In the genomic region with DNA sequence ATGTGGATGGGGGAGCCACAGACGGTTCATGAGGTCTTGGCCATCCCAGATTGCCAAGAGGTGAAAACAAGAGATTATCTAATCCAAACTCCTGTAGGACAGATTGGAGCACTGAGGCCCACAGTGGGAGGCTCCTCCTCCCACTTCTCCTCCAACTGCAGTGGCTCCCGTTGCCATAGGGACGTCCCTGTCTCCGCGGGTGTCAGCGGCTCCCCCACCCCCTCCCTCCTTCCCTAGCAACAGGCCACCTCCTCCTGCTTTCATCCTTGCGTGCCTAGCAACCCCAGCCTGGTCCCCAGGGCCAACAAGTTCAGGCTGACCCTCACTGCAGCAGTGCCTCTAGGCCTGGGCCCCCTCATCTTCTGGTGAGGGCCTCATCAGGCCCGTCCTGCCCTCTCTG, we compare ENCODE assay signal across 8 cellular contexts. TPM values are rescaled to one million over a fixed set of nuclear protein-coding genes. Genes with fewer than 3 reads are reported as not detected.
DNase-seq lines count a peak whose midpoint lies in the region; ATAC-seq and TF ChIP-seq lines count a peak whose summit lies in the region.

No MANE protein-coding gene starts in this region.

- H3K36me3 ChIP-seq in cardiac muscle cell: no peaks in the 10 kb centered on the region

- no peak for ATAC-seq in GM19035 (IDR thresholded peaks at IDR 0.05; ENCODE audit: unreplicated experiment)
- ATAC-seq in HG02642 (IDR thresholded peaks at IDR 0.05; ENCODE audit: poor library complexity, unreplicated experiment): no peak
- ATAC-seq in HG02981 (IDR thresholded peaks at IDR 0.05; ENCODE audit: unreplicated experiment): no peak

- no peaks in the 10 kb centered on the region for H3K9me3 Mint-ChIP-seq in T-helper 2 cell treated with Interferon-gamma antibody and Interleukin-4, amounts not matched to agents 5 μg/mL and 100 μg/mL, for 36 hours

- H3K4me1 Mint-ChIP-seq in T-helper 2 cell treated with Interferon-gamma antibody and Interleukin-4, amounts not matched to agents 5 μg/mL and 100 μg/mL, for 36 hours (ENCODE audit: low read depth): peaks cover 17% of the 10 kb centered on the region

- no peaks in the 10 kb centered on the region for H3K27me3 ChIP-seq in cardiac muscle cell

- H3K27me3 Mint-ChIP-seq in T-helper 2 cell treated with Interferon-gamma antibody and Interleukin-4, amounts not matched to agents 5 μg/mL and 100 μg/mL, for 36 hours (ENCODE audit: low read depth): no peaks in the 10 kb centered on the region

- TF ChIP-seq CTCF in cardiac muscle cell (IDR thresholded peaks at IDR 0.05; ENCODE audit: low read depth, low read length): no peak

- no peaks in the 10 kb centered on the region for H3K36me3 Mint-ChIP-seq in T-helper 2 cell treated with Interferon-gamma antibody and Interleukin-4, amounts not matched to agents 5 μg/mL and 100 μg/mL, for 36 hours (ENCODE audit: low read depth)

- H3K4me3 ChIP-seq in cardiac muscle cell: no peak overlapping the region
- H3K4me3 ChIP-seq in skin epidermis: no peak overlapping the region

- peak overlapping the region; percentile 51 for H3K27ac ChIP-seq in cardiac muscle cell
- peak overlapping the region in 15 of 21 experiments; percentile 4 to 76 (median 52) for H3K27ac ChIP-seq in skin epidermis

- peak overlapping the region; percentile 57 for H3K4me3 Mint-ChIP-seq in T-helper 2 cell treated with Interferon-gamma antibody and Interleukin-4, amounts not matched to agents 5 μg/mL and 100 μg/mL, for 36 hours

- no peaks in the 10 kb centered on the region for H3K9me3 ChIP-seq in cardiac muscle cell (ENCODE audit: low read depth)

- DNase-seq in stimulated activated CD4-positive, alpha-beta T cell treated with anti-CD3 and anti-CD28 coated beads, Interleukin-15, amount 100 ng/mL, for 24 hours: peak; percentile 26
- no peak for DNase-seq in stimulated activated CD4-positive, alpha-beta T cell treated with anti-CD3 and anti-CD28 coated beads, Interleukin-4, amount 100 ng/mL, for 4 hours
- DNase-seq in T-helper 2 cell treated with Interferon-gamma antibody and Interleukin-4, amounts not matched to agents 5 μg/mL and 100 μg/mL, for 36 hours (ENCODE audit: low spot score): no peak
- peak; percentile 43 to 51 for DNase-seq in cardiac muscle cell (ENCODE audit: low read depth in 1 of 2, low spot score in 1 of 2)

- peak overlapping the region; percentile 72 for H3K27ac Mint-ChIP-seq in T-helper 2 cell treated with Interferon-gamma antibody and Interleukin-4, amounts not matched to agents 5 μg/mL and 100 μg/mL, for 36 hours

- H3K4me1 ChIP-seq in cardiac muscle cell (ENCODE audit: low read depth): no peaks in the 10 kb centered on the region

RNA-seq across cellular contexts. Expression of a gene that starts 6.8 kb away (rescaled TPM):
- total RNA-seq in cardiac muscle cell: 35.3 and 37.0 TPM in 2 replicates
- polyA plus RNA-seq in cardiac muscle cell: 14.3 and 23.3 TPM in 2 replicates

Comparison
In these comparisons a context has a peak if more than half of its experiments do, and no peak if none do; other contexts are left out.
1. DNase-seq: peak in stimulated activated CD4-positive, alpha-beta T cell treated with anti-CD3 and anti-CD28 coated beads, Interleukin-15, amount 100 ng/mL, for 24 hours (single experiment) and cardiac muscle cell (2 of 2); none in stimulated activated CD4-positive, alpha-beta T cell treated with anti-CD3 and anti-CD28 coated beads, Interleukin-4, amount 100 ng/mL, for 4 hours (0 of 2) and T-helper 2 cell treated with Interferon-gamma antibody and Interleukin-4, amounts not matched to agents 5 μg/mL and 100 μg/mL, for 36 hours (single experiment).